ENCODE assay signal across 15 cellular contexts in the genomic region with DNA sequence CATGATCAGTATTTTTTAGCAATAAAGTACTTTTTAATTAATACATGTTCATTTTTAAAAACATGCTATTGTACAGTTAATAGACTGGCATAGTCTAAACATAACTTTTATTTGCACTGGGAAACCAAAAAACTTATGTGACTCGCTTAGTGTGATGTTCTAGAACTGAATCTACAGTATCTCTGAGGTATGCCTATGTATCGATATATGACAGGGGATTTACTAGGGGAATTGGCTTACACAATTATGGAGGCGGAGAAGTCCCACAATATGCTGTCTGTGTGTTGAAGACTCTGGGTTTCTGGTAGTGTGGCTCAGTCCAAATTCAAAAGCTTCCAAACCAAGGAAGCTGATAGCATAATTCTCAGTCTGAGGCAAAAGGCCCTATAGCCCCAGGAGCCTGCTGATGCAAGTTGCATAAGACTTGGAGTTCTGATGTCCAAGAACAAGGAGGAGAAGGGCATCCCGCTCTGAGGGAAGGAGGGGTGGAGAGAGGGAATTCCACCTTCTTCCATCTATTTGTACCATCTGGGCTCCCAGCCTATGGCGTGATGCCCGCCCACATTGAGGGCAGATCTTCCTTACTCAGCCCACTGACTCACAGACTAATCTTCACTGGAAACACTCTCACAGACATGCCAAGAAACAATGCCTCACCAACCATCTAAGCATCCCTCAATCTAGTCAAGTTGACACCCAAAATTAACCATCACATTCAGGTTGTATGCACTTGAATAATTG. TPM values are rescaled to one million over a fixed set of nuclear protein-coding genes. Genes with fewer than 3 reads are reported as not detected.
A peak's percentile ranks its signal among the peaks of the same experiment; 100 is the strongest.
DNase-seq lines count a peak whose midpoint lies in the region; ATAC-seq and TF ChIP-seq lines count a peak whose summit lies in the region.
"Had no signal": no experiment of that assay in that cellular context is flagged by ENCODE, and none has a peak within 500 bp of the region (broad histone marks: within the 10 kb centered on the region; RNA-seq: fewer than 3 reads in every experiment).

No MANE protein-coding gene starts in this region.

- H3K27me3 ChIP-seq in RWPE2 (ENCODE audit: insufficient read depth, poor library complexity, severe bottlenecking) (no peaks in the 10 kb centered on the region), trophoblast cell (ENCODE audit: insufficient read depth, low read length) (no peaks in the 10 kb centered on the region)
- H3K27me3 ChIP-seq: BE2C, gastroesophageal sphincter, ovary, tibial artery had no signal

- H3K27ac ChIP-seq in RWPE2 (ENCODE audit: poor library complexity, severe bottlenecking) (no peak overlapping the region), trophoblast cell (ENCODE audit: low read depth, low read length) (no peak overlapping the region)
- H3K27ac ChIP-seq: gastroesophageal sphincter, ovary, tibial artery had no signal

- no peak overlapping the region for H4K12ac ChIP-seq in trophoblast cell (ENCODE audit: low read depth, low read length)

- no peak overlapping the region for H2AFZ ChIP-seq in trophoblast cell (ENCODE audit: insufficient read depth, low read length, poor library complexity)

- no peak overlapping the region for H4K91ac ChIP-seq in trophoblast cell (ENCODE audit: low read depth, low read length)

- no peak overlapping the region for H3K23ac ChIP-seq in trophoblast cell (ENCODE audit: low read length)

- H3K4me3 ChIP-seq in RWPE2 (ENCODE audit: severe bottlenecking) (no peak overlapping the region), trophoblast cell (ENCODE audit: low read depth, low read length) (no peak overlapping the region)
- H3K4me3 ChIP-seq: gastroesophageal sphincter, ovary, tibial artery had no signal

- H3K4me1 ChIP-seq in RWPE2 (ENCODE audit: insufficient read depth, poor library complexity, severe bottlenecking) = no peaks in the 10 kb centered on the region
- no peaks in the 10 kb centered on the region for H3K4me1 ChIP-seq in trophoblast cell (ENCODE audit: control insufficient read depth in 1 of 2, insufficient read depth in 2 of 2, low read length in 2 of 2)
- H3K4me1 ChIP-seq: BE2C had no signal

- H2AK5ac ChIP-seq in trophoblast cell (ENCODE audit: low read length) = no peak overlapping the region

- no peak overlapping the region for H3K4ac ChIP-seq in trophoblast cell (ENCODE audit: low read depth, low read length)

- H3K9me3 ChIP-seq in RWPE2 (ENCODE audit: severe bottlenecking) = no peaks in the 10 kb centered on the region
- no peaks in the 10 kb centered on the region for H3K9me3 ChIP-seq in trophoblast cell (ENCODE audit: insufficient read depth, low read depth, low read length)
- H3K9me3 ChIP-seq: BE2C, gastroesophageal sphincter, ovary, tibial artery had no signal

- no peaks in the 10 kb centered on the region for H3K79me1 ChIP-seq in trophoblast cell (ENCODE audit: low read length)

- no peak overlapping the region for H2BK5ac ChIP-seq in trophoblast cell (ENCODE audit: low read depth, low read length, poor library complexity)

- H3K4me2 ChIP-seq in trophoblast cell (ENCODE audit: low read length) = no peak overlapping the region

- H3K79me2 ChIP-seq in trophoblast cell (ENCODE audit: control insufficient read depth, insufficient read depth, low read length, poor library complexity) = no peaks in the 10 kb centered on the region

- no peak overlapping the region for H3K14ac ChIP-seq in trophoblast cell (ENCODE audit: low read length)

- H4K8ac ChIP-seq in trophoblast cell (ENCODE audit: low read depth, low read length) = no peak overlapping the region

- WGBS in trophoblast cell (ENCODE audit: extremely low coverage, insufficient coverage, insufficient read length) = no CpG with 5 or more reads among the region's 6 CpGs

- no peak overlapping the region for H3K9ac ChIP-seq in trophoblast cell (ENCODE audit: low read length)

- H3K36me3 ChIP-seq in RWPE2 (ENCODE audit: low read depth) (peaks cover 90% of the 10 kb centered on the region), trophoblast cell (ENCODE audit: control insufficient read depth in 1 of 2, insufficient read depth in 2 of 2, low read length in 2 of 2) (peaks cover 9 to 25% of the 10 kb centered on the region in 2 experiments)
- H3K36me3 ChIP-seq: ovary had no signal

- ATAC-seq in RWPE2 (ENCODE audit: low read depth) (peak; percentile 65; the same call in 2 of the 3 replicates), HG03439 (IDR thresholded peaks at IDR 0.05; ENCODE audit: unreplicated experiment) (no peak)
- ATAC-seq: gastroesophageal sphincter had no signal

- DNase-seq in activated T-cell treated with anti-CD3 and anti-CD28 coated beads for 48 hours (ENCODE audit: low read depth) = peak; percentile 14
- no peak for DNase-seq in activated T-cell treated with anti-CD3 and anti-CD28 coated beads, Interleukin-2, amount 50 U/mL, for 1 hour
- DNase-seq in RWPE2 (ENCODE audit: low spot score) = no peak
- peak; percentile 66 for DNase-seq in fibroblast of peridontal ligament (ENCODE audit: extremely low read depth)
- DNase-seq in stimulated activated CD8-positive, alpha-beta memory T cell treated with anti-CD3 and anti-CD28 coated beads, Interleukin-4, amount 100 ng/mL, for 48 hours = peak; percentile 50
- DNase-seq in NCI-H1436 treated with DMSO at 0.1 percent for 48 hours (lab: John Stamatoyannopoulos, UW) = no peak
- no peak for DNase-seq in trophoblast cell
- DNase-seq: BE2C, cerebellar nuclear complex, NCI-H2029, ovary, T-helper 1 cell, tibial artery had no signal

- H3K18ac ChIP-seq in trophoblast cell (ENCODE audit: low read length) = no peak overlapping the region

- no peak overlapping the region for H2BK12ac ChIP-seq in trophoblast cell (ENCODE audit: low read length)

- TF ChIP-seq CTCF in RWPE2 (IDR thresholded peaks at IDR 0.05; ENCODE audit: poor library complexity, severe bottlenecking) = no peak

- no peak overlapping the region for H2BK120ac ChIP-seq in trophoblast cell (ENCODE audit: insufficient read depth, low read length, poor library complexity)

RNA-seq across cellular contexts. Expression of a gene that starts 27.5 kb away (rescaled TPM):
- 95.9 and 99.0 TPM in 2 replicates for polyA plus RNA-seq in trophoblast cell (2013)

Comparison
In these comparisons a context has a peak if more than half of its experiments do, and no peak if none do; other contexts are left out.
1. DNase-seq: peak in activated T-cell treated with anti-CD3 and anti-CD28 coated beads for 48 hours (single experiment), fibroblast of peridontal ligament (single experiment) and stimulated activated CD8-positive, alpha-beta memory T cell treated with anti-CD3 and anti-CD28 coated beads, Interleukin-4, amount 100 ng/mL, for 48 hours (single experiment); none in activated T-cell treated with anti-CD3 and anti-CD28 coated beads, Interleukin-2, amount 50 U/mL, for 1 hour (single experiment), RWPE2 (single experiment), NCI-H1436 treated with DMSO at 0.1 percent for 48 hours (single experiment) and trophoblast cell (0 of 2).